ENCODE assay signal across 15 cellular contexts in the genomic region with DNA sequence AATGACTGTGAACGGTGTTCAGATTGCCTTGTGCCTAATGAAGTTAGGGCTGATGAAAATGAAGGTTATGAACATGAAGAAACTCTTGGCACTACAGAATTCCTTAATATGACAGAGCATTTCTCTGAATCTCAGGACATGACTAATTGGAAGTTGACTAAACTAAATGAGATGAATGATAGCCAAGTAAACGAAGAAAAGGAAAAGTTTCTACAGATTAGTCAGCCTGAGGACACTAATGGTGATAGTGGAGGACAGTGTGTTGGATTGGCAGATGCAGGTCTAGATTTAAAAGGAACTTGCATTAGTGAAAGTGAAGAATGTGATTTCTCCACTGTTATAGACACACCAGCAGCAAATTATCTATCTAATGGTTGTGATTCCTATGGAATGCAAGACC.
DNase-seq lines count a peak whose midpoint lies in the region; ATAC-seq and TF ChIP-seq lines count a peak whose summit lies in the region.
"Had no signal": no experiment of that assay in that cellular context is flagged by ENCODE, and none has a peak within 500 bp of the region (broad histone marks: within the 10 kb centered on the region; RNA-seq: fewer than 3 reads in every experiment).

No MANE protein-coding gene starts in this region.

- H4K91ac ChIP-seq in IMR-90 (ENCODE audit: insufficient read depth, low read depth, low read length): peak overlapping the region; percentile 27; the same call in 1 of the 2 replicates

- H2AK5ac ChIP-seq in IMR-90 (ENCODE audit: low read depth, low read length): peak overlapping the region; percentile 3; the same call in 1 of the 2 replicates
- no peak overlapping the region for H2AK5ac ChIP-seq in mesendoderm (ENCODE audit: low read length)

- ATAC-seq in IMR-90 (ENCODE audit: low read depth): peak; percentile 46
- ATAC-seq in HG02763 (IDR thresholded peaks at IDR 0.05; ENCODE audit: unreplicated experiment): no peak
- ATAC-seq: gastrocnemius medialis had no signal

- H3K9me1 ChIP-seq in IMR-90 (ENCODE audit: insufficient read depth, low read length): peaks cover 4% of the 10 kb centered on the region; the same call in 1 of the 2 replicates

- H2AK9ac ChIP-seq in IMR-90 (replicated peaks; ENCODE audit: low read depth, low read length, poor library complexity): no peak overlapping the region

- peak overlapping the region; percentile 76; the same call in 1 of the 2 replicates for H4K5ac ChIP-seq in IMR-90 (ENCODE audit: low read depth, low read length)
- no peak overlapping the region for H4K5ac ChIP-seq in mesendoderm (ENCODE audit: low read length)

- H3K4me1 ChIP-seq in IMR-90 (ENCODE audit: control insufficient read depth, insufficient read depth, low read length) (peaks cover 12% of the 10 kb centered on the region), mesendoderm (ENCODE audit: control insufficient read depth, low read depth, low read length) (peaks cover 12% of the 10 kb centered on the region)

- no peak overlapping the region; the same call in 1 of the 2 replicates for H3K56ac ChIP-seq in IMR-90 (ENCODE audit: extremely low read depth, insufficient read depth, low read length)
- no peak overlapping the region for H3K56ac ChIP-seq in mesendoderm (ENCODE audit: low read length)

- H3K27me3 ChIP-seq in BJ (ENCODE audit: control insufficient read depth, insufficient read depth, low read length) (no peaks in the 10 kb centered on the region), IMR-90 (ENCODE audit: control insufficient read depth, insufficient read depth, low read length) (no peaks in the 10 kb centered on the region), brain microvascular endothelial cell (replicated peaks) (no peaks in the 10 kb centered on the region), mesendoderm (ENCODE audit: insufficient read depth, low read length, poor library complexity) (no peaks in the 10 kb centered on the region)
- H3K27me3 ChIP-seq: BLaER1, gastrocnemius medialis had no signal

- H2BK15ac ChIP-seq in IMR-90 (ENCODE audit: low read depth, low read length) (peak overlapping the region; percentile 38; the same call in 2 of the 3 replicates), mesendoderm (replicated peaks; ENCODE audit: low read depth) (no peak overlapping the region)

- no peak overlapping the region for H3K4me3 ChIP-seq in BJ (ENCODE audit: low read depth, low read length)
- H3K4me3 ChIP-seq in IMR-90 (ENCODE audit: insufficient read depth, low read depth, low read length): no peak overlapping the region
- H3K4me3 ChIP-seq in brain microvascular endothelial cell (ENCODE audit: low read depth, low read length): no peak overlapping the region
- no peak overlapping the region for H3K4me3 ChIP-seq in mesendoderm (ENCODE audit: low read length)
- H3K4me3 ChIP-seq: BLaER1, gastrocnemius medialis had no signal

- TF ChIP-seq RAD21 in IMR-90 (IDR thresholded peaks at IDR 0.05; ENCODE audit: low read length): no peak

- H3K36me3 ChIP-seq in BJ (ENCODE audit: control insufficient read depth, insufficient read depth, low read length) (no peaks in the 10 kb centered on the region), IMR-90 (ENCODE audit: control insufficient read depth, insufficient read depth, low read length) (no peaks in the 10 kb centered on the region), brain microvascular endothelial cell (replicated peaks) (no peaks in the 10 kb centered on the region), mesendoderm (ENCODE audit: control insufficient read depth, insufficient read depth, low read length) (no peaks in the 10 kb centered on the region)

- H2BK120ac ChIP-seq in IMR-90 (ENCODE audit: low read depth, low read length) (peak overlapping the region; percentile 25; the same call in 1 of the 2 replicates), mesendoderm (ENCODE audit: low read depth, low read length) (peak overlapping the region; percentile 23)

- dilution Hi-C loops in IMR-90 (cut with HindIII; ENCODE audit: low sequenced_read_pairs, unreplicated experiment): no loop called here

- TSS peak; percentile 80 for BruUV-seq in IMR-90 (replicated peaks; lab: Mats Ljungman, UMichigan)

- no peak overlapping the region for H3K27ac ChIP-seq in IMR-90 (ENCODE audit: insufficient read depth, low read length)
- peak overlapping the region; percentile 39 for H3K27ac ChIP-seq in brain microvascular endothelial cell
- H3K27ac ChIP-seq in mesendoderm (ENCODE audit: low read depth, low read length): no peak overlapping the region
- H3K27ac ChIP-seq: BLaER1, gastrocnemius medialis had no signal

- CTCF ChIA-PET in BJ (lab: Yijun Ruan, JAX): no interaction called here
- CTCF ChIA-PET in IMR-90 (lab: Yijun Ruan, JAX): no interaction called here

- no peaks in the 10 kb centered on the region for H3K9me3 ChIP-seq in IMR-90 (ENCODE audit: control insufficient read depth, insufficient read depth, low read length)
- H3K9me3 ChIP-seq: BLaER1, gastrocnemius medialis had no signal

- TF ChIP-seq CTCF in BJ (IDR thresholded peaks at IDR 0.05; ENCODE audit: insufficient read depth, low read depth, low read length): no peak
- no peak for TF ChIP-seq CTCF in IMR-90 (conservative IDR thresholded peaks at IDR 0.05; ENCODE audit: low read depth, low read length)
- TF ChIP-seq CTCF in brain microvascular endothelial cell (IDR thresholded peaks at IDR 0.05; ENCODE audit: low read depth, low read length, missing control alignments): no peak

- H3K79me1 ChIP-seq in IMR-90 (ENCODE audit: low read depth in 1 of 2, low read length in 2 of 2): peaks cover 10% of the 10 kb centered on the region in 2 experiments
- H3K79me1 ChIP-seq in mesendoderm (ENCODE audit: low read length): no peaks in the 10 kb centered on the region

- intact Hi-C loops in IMR-90 (cut with micrococcal nuclease): loop anchor here (2.0 to 5.0 kb wide), 2 partner anchors 44 kb away; no protein-coding TSS in a partner anchor

- TF ChIP-seq POLR2A in IMR-90 (IDR thresholded peaks at IDR 0.05; ENCODE audit: low read depth, low read length): no peak

- H3K14ac ChIP-seq in IMR-90 (replicated peaks; ENCODE audit: low read depth, low read length): peak overlapping the region; percentile 66; the same call in 1 of the 2 replicates

- H3K23ac ChIP-seq in IMR-90 (ENCODE audit: low read depth, low read length): no peak overlapping the region
- no peak overlapping the region for H3K23ac ChIP-seq in mesendoderm (ENCODE audit: low read length)

- DNase-seq in BJ (ENCODE audit: low read depth): peak; percentile 17
- peak; percentile 53 for DNase-seq in IMR-90
- peak; percentile 17 for DNase-seq in brain microvascular endothelial cell
- DNase-seq in mesendoderm: no peak
- DNase-seq in Ammon's horn (ENCODE audit: low spot score): no peak
- no peak for DNase-seq in iPS-NIHi11 (ENCODE audit: low spot score)
- DNase-seq in amygdala (lab: John Stamatoyannopoulos, UW): no peak
- DNase-seq: activated CD4-positive, alpha-beta T cell treated with anti-CD3 and anti-CD28 coated beads, Interleukin-2, amount 50 U/mL, for 48 hours; gastrocnemius medialis; NCI-H2029 treated with DMSO at 0.1 percent for 48 hours; NCI-H774; SHP77 treated with DMSO at 0.1 percent for 48 hours; stimulated activated CD4-positive, alpha-beta T cell treated with anti-CD3 and anti-CD28 coated beads, Interleukin-12 subunit alpha, Interleukin-12 subunit beta, amount 100 ng/mL, for 4 hours had no signal

- H3K79me2 ChIP-seq in mesendoderm (ENCODE audit: control insufficient read depth, insufficient read depth, low read length): no peaks in the 10 kb centered on the region

- POLR2A ChIA-PET in BJ (lab: Charles Lee) (no interaction called here), IMR-90 (lab: Charles Lee; ENCODE audit: unreplicated experiment) (no interaction called here)

- peaks cover 9% of the 10 kb centered on the region; the same call in 1 of the 2 replicates for H4K20me1 ChIP-seq in IMR-90 (ENCODE audit: insufficient read depth, low read length)
- H4K20me1 ChIP-seq: BLaER1 had no signal

- 0% methylated on average over 1 of the region's 2 CpGs; no CpG with 5 or more reads in 1 of the 2 experiments for WGBS in IMR-90 (ENCODE audit: extremely low coverage in 2 of 2, insufficient read length in 1 of 2), 2 experiments
- WGBS in mesendoderm (ENCODE audit: extremely low coverage, insufficient coverage, low lambda C conversion rate): no CpG with 5 or more reads among the region's 2 CpGs

- in situ Hi-C loops in IMR-90 (cut with MboI; ENCODE audit: low sequenced_read_pairs): no loop called here
- in situ Hi-C loops in brain microvascular endothelial cell (cut with HindIII; ENCODE audit: low pct_ligation_motif_present, low sequenced_read_pairs): no loop called here

- H3K4me2 ChIP-seq in IMR-90 (ENCODE audit: low read depth, low read length) (peak overlapping the region; percentile 84; the same call in 1 of the 2 replicates), mesendoderm (ENCODE audit: low read length) (no peak overlapping the region)
- H3K4me2 ChIP-seq: BLaER1 had no signal

- H2BK5ac ChIP-seq in IMR-90 (ENCODE audit: low read depth, low read length, poor library complexity, severe bottlenecking): peak overlapping the region; percentile 75
- H2BK5ac ChIP-seq in mesendoderm (ENCODE audit: low read length): no peak overlapping the region

- peak overlapping the region; percentile 64; the same call in 1 of the 2 replicates for H3K18ac ChIP-seq in IMR-90 (ENCODE audit: low read depth, low read length)
- no peak overlapping the region for H3K18ac ChIP-seq in mesendoderm (ENCODE audit: low read length)

- H2AFZ ChIP-seq in IMR-90 (replicated peaks; ENCODE audit: low read length, poor library complexity): no peak overlapping the region

- H4K8ac ChIP-seq in IMR-90 (ENCODE audit: low read depth in 2 of 2, low read length in 2 of 2) (peak overlapping the region in 1 of 2 experiments; percentile 37; a peak in 2 of 4 replicates), mesendoderm (ENCODE audit: low read depth, low read length) (no peak overlapping the region)

- peak overlapping the region; percentile 44; the same call in 1 of the 2 replicates for H3K4ac ChIP-seq in IMR-90 (ENCODE audit: low read depth, low read length)
- no peak overlapping the region for H3K4ac ChIP-seq in mesendoderm (ENCODE audit: low read depth, low read length)

- H3K9ac ChIP-seq in IMR-90 (ENCODE audit: low read depth, low read length): no peak overlapping the region
- no peak overlapping the region for H3K9ac ChIP-seq in mesendoderm (ENCODE audit: low read length)
- H3K9ac ChIP-seq: BLaER1 had no signal

- peak overlapping the region; percentile 64; the same call in 1 of the 2 replicates for H2BK20ac ChIP-seq in IMR-90 (ENCODE audit: low read depth, low read length)

TF ChIP-seq in IMR-90, 13 proteins besides CTCF, POLR2A, EP300 and RAD21:
- TF ChIP-seq MAFK (IDR thresholded peaks at IDR 0.05; ENCODE audit: low read depth, low read length) (0 out of 2 replicates have a peak, but pooled peaks have one; percentile 7), RCOR1 (IDR thresholded peaks at IDR 0.05; ENCODE audit: insufficient replicate concordance, low read length) (no peak)

Comparison
In these comparisons a context has a peak if more than half of its experiments do, and no peak if none do; other contexts are left out.
1. DNase-seq: peak in BJ (single experiment), IMR-90 (single experiment) and brain microvascular endothelial cell (single experiment); none in mesendoderm (single experiment), Ammon's horn (single experiment), iPS-NIHi11 (single experiment) and amygdala (0 of 56).